Comparison of ENCODE assay signal across 23 cellular contexts in the genomic region with DNA sequence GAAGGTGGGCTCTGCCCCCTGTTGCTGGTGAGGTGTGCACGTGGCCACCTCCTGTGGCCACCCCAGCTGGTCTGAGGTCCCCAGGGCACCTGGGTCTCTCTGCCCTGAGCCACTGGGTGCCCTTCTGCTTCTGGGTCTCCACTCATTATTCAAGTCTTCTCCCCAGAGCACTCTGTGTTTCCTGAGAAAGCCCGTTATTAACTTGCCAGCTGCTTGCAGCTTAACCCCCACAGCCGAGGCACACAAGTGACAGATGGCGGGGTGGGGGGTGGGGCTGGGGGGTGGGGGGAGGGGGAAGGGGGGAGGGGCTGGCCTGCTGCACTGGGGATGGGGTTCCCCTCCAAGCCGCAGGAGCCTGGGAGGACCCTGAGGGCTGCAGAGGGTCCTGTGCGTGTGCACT.
"Had no signal": no experiment of that assay in that cellular context is flagged by ENCODE, and none has a peak within 500 bp of the region (broad histone marks: within the 10 kb centered on the region; RNA-seq: fewer than 3 reads in every experiment).

No MANE protein-coding gene starts in this region.

- H3K27me3 Mint-ChIP-seq: memory B cell; stimulated activated naive CD8-positive, alpha-beta T cell treated with anti-CD3 and anti-CD28 coated beads, Interleukin-15, Interleukin-2, amounts not matched to agents 100 ng/mL and 50 ng/mL, for 24 hours had no signal

- H3K27ac Mint-ChIP-seq: activated naive CD4-positive, alpha-beta T cell treated with anti-CD3 and anti-CD28 coated beads, Interleukin-2, amount 50 U/mL, for 72 hours; neural progenitor cell had no signal

- H3K4me3 Mint-ChIP-seq: memory B cell; neural progenitor cell; stimulated activated naive CD8-positive, alpha-beta T cell treated with anti-CD3 and anti-CD28 coated beads, Interleukin-15, Interleukin-2, amounts not matched to agents 100 ng/mL and 50 ng/mL, for 24 hours had no signal

- H3K4me3 ChIP-seq: adrenal gland, gastrocnemius medialis, heart right ventricle, neural progenitor cell, ovary, psoas muscle, suprapubic skin, transverse colon, uterus had no signal

- H3K4me1 ChIP-seq: gastrocnemius medialis, heart right ventricle, psoas muscle, suprapubic skin, transverse colon, uterus had no signal

- H3K27ac ChIP-seq: adrenal gland, gastrocnemius medialis, heart right ventricle, neural progenitor cell, ovary, psoas muscle, suprapubic skin, transverse colon, uterus, VCaP had no signal

- ATAC-seq: activated naive CD4-positive, alpha-beta T cell treated with anti-CD3 and anti-CD28 coated beads, Interleukin-2, amount 50 U/mL, for 72 hours; gastrocnemius medialis; heart right ventricle; psoas muscle; right cardiac atrium had no signal

- H3K27me3 ChIP-seq: adrenal gland, gastrocnemius medialis, heart right ventricle, ovary, suprapubic skin, transverse colon, uterus had no signal

- H3K9me3 ChIP-seq: adrenal gland, gastrocnemius medialis, heart right ventricle, ovary, psoas muscle, suprapubic skin, transverse colon, uterus had no signal

- H3K36me3 ChIP-seq: adrenal gland, gastrocnemius medialis, neural progenitor cell, ovary, transverse colon, uterus had no signal

- DNase-seq: activated CD4-positive, alpha-beta T cell treated with anti-CD3 and anti-CD28 coated beads for 1 hour; activated CD8-positive, alpha-beta memory T cell treated with anti-CD3 and anti-CD28 coated beads for 24 hours; activated CD8-positive, alpha-beta memory T cell treated with anti-CD3 and anti-CD28 coated beads, Interleukin-2, amount 50 U/mL, for 48 hours; activated effector memory CD4-positive, alpha-beta T cell treated with anti-CD3 and anti-CD28 coated beads, Interleukin-2, amount 50 U/mL, for 16 hours; activated T-cell treated with anti-CD3 and anti-CD28 coated beads, Interleukin-2, amount 50 U/mL, for 48 hours; adrenal gland; cerebellar nuclear complex; cortex of kidney; gastrocnemius medialis; heart right ventricle; ovary; psoas muscle; right cardiac atrium; transverse colon; uterus had no signal

- FAIRE-seq: astrocyte, bronchial epithelial cell had no signal

- H3K9me3 Mint-ChIP-seq: stimulated activated naive CD8-positive, alpha-beta T cell treated with anti-CD3 and anti-CD28 coated beads, Interleukin-15, Interleukin-2, amounts not matched to agents 100 ng/mL and 50 ng/mL, for 24 hours had no signal
